ENCODE assay signal across 19 cellular contexts in the genomic region with DNA sequence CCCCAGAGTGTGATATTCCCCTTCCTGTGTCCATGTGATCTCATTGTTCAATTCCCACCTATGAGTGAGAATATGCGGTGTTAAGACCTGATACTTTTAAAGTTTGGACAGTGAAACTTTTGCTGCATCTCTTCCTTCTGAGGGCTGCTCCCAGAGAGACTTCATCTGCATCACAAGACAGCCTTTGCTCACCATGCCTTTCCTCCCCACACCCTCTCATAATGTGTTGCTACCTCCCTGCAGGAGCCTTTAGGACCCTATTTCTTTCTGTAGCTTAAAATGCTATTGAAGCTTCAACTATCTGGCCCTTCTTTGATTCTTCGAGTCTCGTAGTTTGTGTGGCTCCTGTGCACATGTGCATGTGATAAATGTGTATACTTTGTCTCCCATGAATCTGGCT. TPM values are rescaled to one million over a fixed set of nuclear protein-coding genes. Genes with fewer than 3 reads are reported as not detected.
DNase-seq lines count a peak whose midpoint lies in the region; ATAC-seq, FAIRE-seq and TF ChIP-seq lines count a peak whose summit lies in the region.
"Had no signal": no experiment of that assay in that cellular context is flagged by ENCODE, and none has a peak within 500 bp of the region (broad histone marks: within the 10 kb centered on the region; RNA-seq: fewer than 3 reads in every experiment).

No MANE protein-coding gene starts in this region.

- no peak overlapping the region for H2BK120ac ChIP-seq in H1 (replicated peaks; ENCODE audit: low read depth, low read length)

- H3K27me3 Mint-ChIP-seq in GM23338 (ENCODE audit: insufficient read depth, low read depth, poor library complexity): no peaks in the 10 kb centered on the region
- H3K27me3 Mint-ChIP-seq: B cell had no signal

- H2BK5ac ChIP-seq in H1 (ENCODE audit: low read depth, low read length): no peak overlapping the region

- H3K18ac ChIP-seq in H1 (ENCODE audit: extremely low read depth, low read length): no peak overlapping the region

- CTCF ChIA-PET in H1 (lab: Charles Lee; ENCODE audit: partially characterized antibody): interaction anchor here (1.0 kb wide), 1 partner anchor 14 kb away, joined by 3 read pairs; no protein-coding TSS in a partner anchor

- no peaks in the 10 kb centered on the region for H3K27me3 ChIP-seq in GM23338 (ENCODE audit: insufficient read depth)
- H3K27me3 ChIP-seq in HUES48 (ENCODE audit: control insufficient read depth, insufficient read depth, low read length): no peaks in the 10 kb centered on the region
- no peaks in the 10 kb centered on the region; a peak in 1 of 7 replicates for H3K27me3 ChIP-seq in H1 (replicated peaks in 1 of 4; ENCODE audit: control insufficient read depth in 3 of 4, extremely low read depth in 1 of 4, insufficient read depth in 3 of 4, low read length in 3 of 4)
- H3K27me3 ChIP-seq: BLaER1 treated with 17β-estradiol and CSF1 and Interleukin-3, amounts not matched to agents 10 nM and 100 nM had no signal

- no peak overlapping the region for H3K27ac ChIP-seq in GM23338 (ENCODE audit: low read depth)
- peak overlapping the region; percentile 57 for H3K27ac ChIP-seq in HUES48 (ENCODE audit: low read depth, low read length)
- no peak overlapping the region for H3K27ac ChIP-seq in H1 (ENCODE audit: low read depth, low read length)
- H3K27ac ChIP-seq: BLaER1 treated with 17β-estradiol and CSF1 and Interleukin-3, amounts not matched to agents 10 nM and 100 nM; HL-60 had no signal

- no peaks in the 10 kb centered on the region for H3K79me1 ChIP-seq in H1 (ENCODE audit: low read depth, low read length)

- H3K4ac ChIP-seq in H1 (replicated peaks; ENCODE audit: insufficient read length, low read depth, low read length): no peak overlapping the region

- ATAC-seq in GM23338: peak; percentile 96
- ATAC-seq: CD8-positive, alpha-beta T cell; HepG2 had no signal

- no peaks in the 10 kb centered on the region for H3F3A ChIP-seq in GM23338 (replicated peaks; ENCODE audit: low read depth)

- H3K27ac Mint-ChIP-seq in GM23338: no peak overlapping the region
- H3K27ac Mint-ChIP-seq: B cell; CD8-positive, alpha-beta T cell; IgD-negative memory B cell had no signal

- POLR2A ChIA-PET in H1 (lab: Charles Lee; ENCODE audit: partially characterized antibody): no interaction called here

- peaks cover 1% of the 10 kb centered on the region; the same call in 1 of the 2 replicates for H3K23me2 ChIP-seq in H1 (ENCODE audit: low read depth, low read length)

- H2AFZ ChIP-seq in GM23338 (no peak overlapping the region), H1 (ENCODE audit: low read length) (no peak overlapping the region)

- DNase-seq in GM23338 (ENCODE audit: low spot score) (peak; percentile 61), H1 (ENCODE audit: low read depth in 1 of 2, low spot score in 2 of 2) (no peak), NCI-H2029 (lab: John Stamatoyannopoulos, UW) (no peak), putamen (ENCODE audit: low spot score) (no peak), GOT3 (lab: John Stamatoyannopoulos, UW) (no peak), cerebellum (ENCODE audit: low spot score) (no peak)
- DNase-seq: 8988T; Calu3; CD8-positive, alpha-beta T cell; DMS79 treated with DMSO at 0.1 percent for 48 hours; GF-D8; KBM-7 had no signal

- no peak overlapping the region for H3K23ac ChIP-seq in H1 (ENCODE audit: insufficient read length)

- H3K4me2 ChIP-seq in GM23338 (no peak overlapping the region), H1 (ENCODE audit: insufficient read depth in 1 of 2, low read depth in 2 of 2, low read length in 2 of 2) (peak overlapping the region; percentile 60 to 65; a peak in 3 of 4 replicates)
- H3K4me2 ChIP-seq: BLaER1 treated with 17β-estradiol and CSF1 and Interleukin-3, amounts not matched to agents 10 nM and 100 nM had no signal

- H3K4me3 Mint-ChIP-seq in GM23338: peak overlapping the region; percentile 25; the same call in 1 of the 3 replicates
- H3K4me3 Mint-ChIP-seq: B cell; CD8-positive, alpha-beta T cell; IgD-negative memory B cell had no signal

- H4K8ac ChIP-seq in H1 (ENCODE audit: extremely low read depth, insufficient read depth, low read length): no peak overlapping the region

- WGBS in H1 (ENCODE audit: extremely low coverage in 1 of 2, insufficient coverage in 1 of 2, insufficient read length in 1 of 2, insufficient replicate concordance in 2 of 2, low coverage in 1 of 2, low lambda C conversion rate in 2 of 2, missing lambda C conversion rate in 1 of 2), 2 experiments: 48% methylated on average over 2 of the region's 3 CpGs; no CpG with 5 or more reads in 1 of the 2 experiments

- H3K79me2 ChIP-seq in GM23338 (replicated peaks; ENCODE audit: insufficient read depth) (no peaks in the 10 kb centered on the region), H1 (ENCODE audit: control insufficient read depth in 1 of 2, insufficient read depth in 2 of 2, low read length in 2 of 2) (no peaks in the 10 kb centered on the region)

- no peak for TF ChIP-seq POLR2A in H1 (IDR thresholded peaks at IDR 0.05; ENCODE audit: control extremely low read depth in 1 of 2, low read depth in 2 of 2, low read length in 2 of 2)

- no peak overlapping the region for H4K91ac ChIP-seq in H1 (replicated peaks; ENCODE audit: insufficient read length, low read length)

- H2BK20ac ChIP-seq in H1 (ENCODE audit: low read length): no peak overlapping the region

- no peak for TF ChIP-seq EP300 in H1 (IDR thresholded peaks at IDR 0.05; ENCODE audit: borderline replicate concordance in 1 of 2, low read depth in 2 of 2, low read length in 2 of 2)

- H3K36me3 Mint-ChIP-seq in GM23338 (ENCODE audit: low read depth): peaks cover 17% of the 10 kb centered on the region; the same call in 2 of the 3 replicates
- H3K36me3 Mint-ChIP-seq: CD8-positive, alpha-beta T cell; IgD-negative memory B cell had no signal

- no peak overlapping the region for H4K5ac ChIP-seq in H1 (ENCODE audit: insufficient read length, low read depth, low read length)

- peaks cover 33% of the 10 kb centered on the region for H3K4me1 Mint-ChIP-seq in GM23338
- H3K4me1 Mint-ChIP-seq: B cell, IgD-negative memory B cell had no signal

- TF ChIP-seq RAD21 in H1 (IDR thresholded peaks at IDR 0.05 in 1 of 2, conservative IDR thresholded peaks at IDR 0.05 in 1 of 2; ENCODE audit: low read depth in 2 of 2, low read length in 2 of 2): no peak

- peaks cover 24% of the 10 kb centered on the region for H3K4me1 ChIP-seq in GM23338 (ENCODE audit: insufficient read depth)
- H3K4me1 ChIP-seq in HUES48 (ENCODE audit: control insufficient read depth, insufficient read depth, low read length): peaks cover 24% of the 10 kb centered on the region
- H3K4me1 ChIP-seq in H1 (replicated peaks in 1 of 4; ENCODE audit: control insufficient read depth in 3 of 4, insufficient read depth in 4 of 4, low read length in 3 of 4): peaks cover 0 to 11% (median 7%) of the 10 kb centered on the region in 4 experiments; a peak in 5 of 7 replicates
- H3K4me1 ChIP-seq: HAP-1 had no signal

- no peak overlapping the region for H2BK12ac ChIP-seq in H1 (ENCODE audit: low read depth, low read length)

- H3K4me3 ChIP-seq in GM23338 (no peak overlapping the region), HUES48 (ENCODE audit: low read depth, low read length) (0 out of 2 replicates have a peak overlapping the region, but pooled peaks have one; percentile 23), H1 (ENCODE audit: extremely low read depth in 1 of 4, insufficient read depth in 2 of 4, low read depth in 3 of 4, low read length in 4 of 4) (peak overlapping the region in 2 of 4 experiments; percentile 25 to 32; a peak in 1 of 8 replicates)
- H3K4me3 ChIP-seq: BLaER1 treated with 17β-estradiol and CSF1 and Interleukin-3, amounts not matched to agents 10 nM and 100 nM; HAP-1 had no signal

- H4K20me1 ChIP-seq in GM23338 (replicated peaks; ENCODE audit: insufficient read depth) (no peaks in the 10 kb centered on the region), H1 (replicated peaks in 1 of 2; ENCODE audit: control insufficient read depth in 1 of 2, insufficient read depth in 2 of 2, low read length in 2 of 2) (no peaks in the 10 kb centered on the region)
- H4K20me1 ChIP-seq: BLaER1 treated with 17β-estradiol and CSF1 and Interleukin-3, amounts not matched to agents 10 nM and 100 nM had no signal

- peak; percentile 84 for FAIRE-seq in H1 (lab: Jason Lieb, UNC)
- FAIRE-seq: HepG2 had no signal

- H2BK15ac ChIP-seq in H1 (ENCODE audit: low read length): no peak overlapping the region

- no peak overlapping the region for H2AK5ac ChIP-seq in H1 (ENCODE audit: low read depth, low read length)

- H3K14ac ChIP-seq in H1 (ENCODE audit: insufficient read length): no peak overlapping the region

- H3K9ac ChIP-seq in HUES48 (ENCODE audit: low read depth, low read length) (no peak overlapping the region), H1 (replicated peaks in 1 of 4; ENCODE audit: extremely low read depth in 1 of 4, low read depth in 3 of 4, low read length in 3 of 4) (no peak overlapping the region; a peak in 1 of 7 replicates)
- H3K9ac ChIP-seq: BLaER1 treated with 17β-estradiol and CSF1 and Interleukin-3, amounts not matched to agents 10 nM and 100 nM had no signal

- no peak overlapping the region for H3K56ac ChIP-seq in H1 (replicated peaks; ENCODE audit: insufficient read length, low read depth, low read length)

- H3K36me3 ChIP-seq in GM23338 (ENCODE audit: insufficient read depth) (no peaks in the 10 kb centered on the region), HUES48 (ENCODE audit: control insufficient read depth, insufficient read depth, low read length) (no peaks in the 10 kb centered on the region), H1 (ENCODE audit: control insufficient read depth in 2 of 4, insufficient read depth in 4 of 4, low read length in 3 of 4) (no peaks in the 10 kb centered on the region; a peak in 1 of 8 replicates)
- H3K36me3 ChIP-seq: BLaER1 treated with 17β-estradiol and CSF1 and Interleukin-3, amounts not matched to agents 10 nM and 100 nM; HAP-1 had no signal

- H3K9me2 ChIP-seq in GM23338 (ENCODE audit: insufficient read depth): no peaks in the 10 kb centered on the region

- H3K9me3 ChIP-seq in HUES48 (ENCODE audit: control insufficient read depth, insufficient read depth, low read length) (0 out of 2 replicates have a peak, but pooled peaks cover 3% of the 10 kb centered on the region), H1 (ENCODE audit: insufficient read depth in 2 of 2, low read depth in 1 of 2, low read length in 1 of 2) (peaks cover 0 to 9% of the 10 kb centered on the region in 2 experiments; a peak in 1 of 4 replicates)
- H3K9me3 ChIP-seq: BLaER1 treated with 17β-estradiol and CSF1 and Interleukin-3, amounts not matched to agents 10 nM and 100 nM; HAP-1 had no signal

- TF ChIP-seq CTCF in GM23338 (conservative IDR thresholded peaks at IDR 0.05; ENCODE audit: low read depth in 2 of 2) (no peak), H1 (IDR thresholded peaks at IDR 0.05; ENCODE audit: control extremely low read depth in 1 of 3, insufficient read depth in 1 of 3, low read depth in 1 of 3, low read length in 3 of 3) (no peak)

- peaks cover 19% of the 10 kb centered on the region for H3K9me3 Mint-ChIP-seq in GM23338
- H3K9me3 Mint-ChIP-seq: CD8-positive, alpha-beta T cell had no signal

RNA-seq across cellular contexts. Expression of a gene that starts 23.7 kb away (rescaled TPM):
- 3.8 and 4.7 TPM in 2 replicates for total RNA-seq in GM23338 (2014; rRNA removed; shearing (Covaris generic))
- polyA plus RNA-seq in GM23338 (2016; fragmentation: Nextera tagmentation; extraction: Ambion mirVana): 1.5 and 2.1 TPM in 2 replicates
- 2.8 and 3.9 TPM in 2 replicates for total RNA-seq in H1 (2021; fragmentation: NEBNext Ultra II Directional; extraction: Animal tissue kit (Norgen Biotek cat#: 25700))
- polyA plus RNA-seq in H1 (2011; rRNA removed): 1.1 and 1.3 TPM in 2 replicates
- 1.6 TPM for polyA plus RNA-seq in H1 (2011; cell fraction: cytosol; rRNA removed)
- 1.4 TPM for polyA plus RNA-seq in H1 (2011; cell fraction: nucleus; rRNA removed)
- polyA plus RNA-seq in H1 (2012, experiment 1 of 2): 1.0 to 1.5 TPM (median 1.4 TPM) in 4 replicates
- polyA plus RNA-seq in H1 (2012, experiment 2 of 2): 0.14 TPM
- polyA plus RNA-seq in H1 (2013, experiment 1 of 2): 2.8 TPM
- 2.9 TPM for polyA plus RNA-seq in H1 (2013, experiment 2 of 2)
- polyA minus RNA-seq in H1 (2011; rRNA and poly(A)+ RNA removed): 4.4 and 8.9 TPM in 2 replicates
- polyA minus RNA-seq in H1 (2011; cell fraction: cytosol; rRNA and poly(A)+ RNA removed): 2.2 TPM
- 4.5 TPM for polyA minus RNA-seq in H1 (2011; cell fraction: nucleus; rRNA and poly(A)+ RNA removed)
- 13.2 TPM for total RNA-seq in cerebellum

RNA-seq across cellular contexts. Expression of a gene that starts 23.7 kb away (rescaled TPM):
- 22.9 and 26.7 TPM in 2 replicates for total RNA-seq in GM23338 (2014; rRNA removed; shearing (Covaris generic))
- polyA plus RNA-seq in GM23338 (2016; fragmentation: Nextera tagmentation; extraction: Ambion mirVana) (19.3 and 24.9 TPM in 2 replicates), H1 (2011; rRNA removed) (20.4 and 27.2 TPM in 2 replicates)
- total RNA-seq in H1 (2021; fragmentation: NEBNext Ultra II Directional; extraction: Animal tissue kit (Norgen Biotek cat#: 25700)): 19.9 and 25.7 TPM in 2 replicates
- 29.0 TPM for polyA plus RNA-seq in H1 (2011; cell fraction: cytosol; rRNA removed)
- polyA plus RNA-seq in H1 (2011; cell fraction: nucleus; rRNA removed): 9.4 TPM
- 17.7 to 29.2 TPM (median 19.4 TPM) in 4 replicates for polyA plus RNA-seq in H1 (2012, experiment 1 of 2)
- 31.9 TPM for polyA plus RNA-seq in H1 (2012, experiment 2 of 2)
- polyA plus RNA-seq in H1 (2013, experiment 1 of 2): 27.3 TPM
- 30.5 TPM for polyA plus RNA-seq in H1 (2013, experiment 2 of 2)
- 23.8 and 32.4 TPM in 2 replicates for polyA minus RNA-seq in H1 (2011; rRNA and poly(A)+ RNA removed)
- polyA minus RNA-seq in H1 (2011; cell fraction: cytosol; rRNA and poly(A)+ RNA removed): 16.9 TPM
- 46.7 TPM for polyA minus RNA-seq in H1 (2011; cell fraction: nucleus; rRNA and poly(A)+ RNA removed)
- total RNA-seq in cerebellum: 46.9 TPM
